In the genomic region with DNA sequence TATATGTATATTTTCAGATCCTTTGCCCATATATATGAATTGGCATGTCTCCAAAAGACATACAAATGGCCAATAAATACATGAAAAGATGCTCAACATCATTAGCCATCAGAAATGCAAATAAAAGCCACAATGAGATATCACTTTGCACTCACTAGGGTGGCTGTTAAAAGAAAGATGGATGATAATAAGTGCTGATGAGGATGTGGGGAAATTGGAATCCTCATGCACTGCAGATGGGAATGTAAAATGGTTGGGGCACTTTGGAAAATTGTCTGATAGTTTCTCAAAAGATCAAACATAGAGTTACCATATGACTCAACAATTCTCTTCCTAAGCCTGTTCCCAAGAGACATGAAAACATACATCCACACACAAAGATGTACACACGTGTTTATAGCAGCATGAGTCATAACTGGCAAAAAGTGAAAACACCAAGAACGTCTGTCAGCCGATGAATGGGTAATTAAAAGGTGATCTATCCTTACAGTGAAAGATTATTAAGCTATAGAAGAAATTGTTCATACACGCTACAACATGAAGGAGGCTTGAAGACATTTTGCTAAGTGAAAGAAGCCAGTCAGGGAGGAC, we compare ENCODE assay signal across 23 cellular contexts. TPM values are rescaled to one million over a fixed set of nuclear protein-coding genes. Genes with fewer than 3 reads are reported as not detected.
DNase-seq lines count a peak whose midpoint lies in the region; ATAC-seq, FAIRE-seq and TF ChIP-seq lines count a peak whose summit lies in the region.
"Had no signal": no experiment of that assay in that cellular context is flagged by ENCODE, and none has a peak within 500 bp of the region (broad histone marks: within the 10 kb centered on the region; RNA-seq: fewer than 3 reads in every experiment).

No MANE protein-coding gene starts in this region.

- H2AFZ ChIP-seq in K562 (ENCODE audit: low read depth, low read length) (no peak overlapping the region), keratinocyte (ENCODE audit: control insufficient read depth, low read length) (peak overlapping the region; percentile 29)

- H3K79me2 ChIP-seq in K562 (ENCODE audit: control insufficient read depth, insufficient read depth, low read length), result no peaks in the 10 kb centered on the region
- H3K79me2 ChIP-seq in keratinocyte (ENCODE audit: control insufficient read depth, insufficient read depth, low read length), result no peaks in the 10 kb centered on the region

- ATAC-seq in K562, result no peak
- no peak for ATAC-seq in GM18498 (IDR thresholded peaks at IDR 0.05; ENCODE audit: unreplicated experiment)

- POLR2A ChIA-PET in K562 (lab: Yijun Ruan, JAX), result no interaction called here

- no peak for TF ChIP-seq CTCF in K562 (IDR thresholded peaks at IDR 0.05 in 2 of 3, conservative IDR thresholded peaks at IDR 0.05 in 1 of 3; ENCODE audit: insufficient read depth in 2 of 3, low read depth in 1 of 3, low read length in 3 of 3)
- no peak for TF ChIP-seq CTCF in keratinocyte (optimal IDR thresholded peaks at IDR 0.05 in 1 of 3, IDR thresholded peaks at IDR 0.05 in 1 of 3, conservative IDR thresholded peaks at IDR 0.05 in 1 of 3; ENCODE audit: extremely low read depth in 1 of 3, insufficient read depth in 2 of 3, low read length in 3 of 3)

- H4K20me1 ChIP-seq in K562 (replicated peaks; ENCODE audit: control insufficient read depth, insufficient read depth, low read length) (no peaks in the 10 kb centered on the region), keratinocyte (ENCODE audit: control insufficient read depth, extremely low read depth, insufficient read depth, low read length) (no peaks in the 10 kb centered on the region)

- intact Hi-C loops in K562 (cut with micrococcal nuclease), result no loop called here

- H3K4me3 ChIP-seq in K562 (no peak overlapping the region), keratinocyte (ENCODE audit: control insufficient read depth in 2 of 3, extremely low read depth in 1 of 3, insufficient read depth in 2 of 3, low read depth in 1 of 3, low read length in 3 of 3) (no peak overlapping the region)

- H3K9ac ChIP-seq in K562 (ENCODE audit: insufficient read depth in 1 of 2, low read depth in 2 of 2, low read length in 2 of 2) (no peak overlapping the region), keratinocyte (ENCODE audit: control insufficient read depth, extremely low read depth, insufficient read depth, low read length) (no peak overlapping the region)

- peak; percentile 26 for FAIRE-seq in HTR-8/SVneo (lab: Jason Lieb, UNC)
- FAIRE-seq in K562 (lab: Jason Lieb, UNC), result no peak
- peak; percentile 39 for FAIRE-seq in keratinocyte (lab: Jason Lieb, UNC)
- FAIRE-seq: GM19239, H1 had no signal

- H3K36me3 ChIP-seq in K562 (ENCODE audit: control insufficient read depth, insufficient read depth, low read length), result no peaks in the 10 kb centered on the region
- H3K36me3 ChIP-seq in keratinocyte (ENCODE audit: control insufficient read depth in 2 of 2, extremely low read depth in 1 of 2, insufficient read depth in 2 of 2, low read length in 2 of 2), result no peaks in the 10 kb centered on the region

- dilution Hi-C loops in keratinocyte (cut with MboI; ENCODE audit: extremely low pct_ligation_motif_present, low sequenced_read_pairs), result no loop called here

- TF ChIP-seq RAD21 in K562 (CRISPR knock-in tag; conservative IDR thresholded peaks at IDR 0.05 in 1 of 2, IDR thresholded peaks at IDR 0.05 in 1 of 2), result no peak

- H3K27me3 ChIP-seq in K562 (ENCODE audit: control insufficient read depth in 2 of 2, insufficient read depth in 2 of 2, low read length in 2 of 2), result no peaks in the 10 kb centered on the region
- no peaks in the 10 kb centered on the region for H3K27me3 ChIP-seq in keratinocyte (ENCODE audit: control insufficient read depth, extremely low read depth, insufficient read depth, low read length)

- no peak for TF ChIP-seq EP300 in K562 (IDR thresholded peaks at IDR 0.05; ENCODE audit: low read length)

- BruUV-seq in K562 (replicated peaks; lab: Mats Ljungman, UMichigan), result no TSS peak

- H3K9me3 ChIP-seq in K562 (replicated peaks; ENCODE audit: control insufficient read depth, insufficient read depth, low read depth, low read length) (no peaks in the 10 kb centered on the region), keratinocyte (ENCODE audit: control insufficient read depth, low read depth, low read length) (no peaks in the 10 kb centered on the region)
- H3K9me3 ChIP-seq: Caco-2 had no signal

- no peak for TF ChIP-seq POLR2A in K562 (conservative IDR thresholded peaks at IDR 0.05)

- 0% methylated on average over 4 of the region's 4 CpGs for WGBS in K562 (ENCODE audit: insufficient coverage, low coverage, missing lambda C conversion rate)

- H3K9me1 ChIP-seq in K562 (ENCODE audit: control insufficient read depth, insufficient read depth, low read length) (no peaks in the 10 kb centered on the region), keratinocyte (ENCODE audit: control insufficient read depth, extremely low read depth, insufficient read depth, low read length) (no peaks in the 10 kb centered on the region)

- in situ Hi-C loops in K562 (cut with MboI), result no loop called here

- CTCF ChIA-PET in K562 (lab: Yijun Ruan, JAX; ENCODE audit: low intra/inter-chr PET ratio), result no interaction called here

- no peak overlapping the region for H3K27ac ChIP-seq in K562 (ENCODE audit: extremely low read depth, low read depth, low read length)
- H3K27ac ChIP-seq in keratinocyte (ENCODE audit: control insufficient read depth, insufficient read depth, low read length), result peak overlapping the region; percentile 8

- DNase-seq in ELR (ENCODE audit: low read depth), result peak; percentile 17
- DNase-seq in HTR-8/SVneo (ENCODE audit: insufficient read length, low spot score), result no peak
- no peak for DNase-seq in K562 (ENCODE audit: extremely low read depth in 1 of 4, low spot score in 3 of 4)
- peak; percentile 52 for DNase-seq in keratinocyte (ENCODE audit: low read depth, low spot score)
- DNase-seq in COR-L47 (lab: John Stamatoyannopoulos, UW), result no peak
- no peak for DNase-seq in midbrain (lab: John Stamatoyannopoulos, UW)
- DNase-seq: Caco-2; CD4-positive, CD25-positive, alpha-beta regulatory T cell; DMS 273 treated with DMSO at 0.1 percent for 48 hours; GDM1; KG1; MV-4-11; NCI-H1105 treated with DMSO at 0.1 percent for 48 hours; NCI-H1694; NCI-H2081 treated with DMSO at 0.1 percent for 48 hours; NCI-H2171 treated with DMSO at 0.1 percent for 48 hours; NCI-H524 treated with DMSO at 0.1 percent for 48 hours; SHP77 had no signal

- peaks cover 0 to 4% of the 10 kb centered on the region in 2 experiments; a peak in 1 of 5 replicates for H3K4me1 ChIP-seq in K562 (replicated peaks in 1 of 2; ENCODE audit: control insufficient read depth in 2 of 2, insufficient read depth in 2 of 2, low read length in 2 of 2)
- H3K4me1 ChIP-seq in keratinocyte (ENCODE audit: control insufficient read depth, extremely low read depth, insufficient read depth, low read length), result peaks cover 11% of the 10 kb centered on the region
- H3K4me1 ChIP-seq: Caco-2 had no signal

- no peak overlapping the region for H3K4me2 ChIP-seq in K562 (ENCODE audit: insufficient read depth, low read length)
- peak overlapping the region; percentile 23 for H3K4me2 ChIP-seq in keratinocyte (ENCODE audit: control insufficient read depth, extremely low read depth, insufficient read depth, low read depth, low read length)

RNA-seq across cellular contexts. Expression of gene NGEF, which starts 19.7 kb away (rescaled TPM):
- total RNA-seq in K562 (2011; cell fraction: chromatin; rRNA removed; ENCODE audit: low replicate concordance), result 0.37 TPM in 1 of 2 replicates, not detected in the other
- total RNA-seq in K562 (2011; cell fraction: nucleolus; rRNA removed), result not detected in 2 replicates
- not detected in 2 replicates for total RNA-seq in K562 (2011; cell fraction: nucleoplasm; rRNA removed)
- not detected in 2 replicates for total RNA-seq in K562 (2014; rRNA removed)
- total RNA-seq in K562 (2014; rRNA removed; fragmentation: Illumina TruSeq; extraction: Trizol), result not detected in 2 replicates
- not detected in 2 replicates for total RNA-seq in K562 (2015; rRNA removed; fragmentation: Illumina TruSeq; extraction: Trizol)
- 0.09 and 0.11 TPM in 2 replicates for total RNA-seq in K562 (2021)
- 0.12 and 0.17 TPM in 2 replicates for polyA plus RNA-seq in K562 (2011; rRNA removed)
- 0.06 and 0.10 TPM in 2 replicates for polyA plus RNA-seq in K562 (2011; cell fraction: cytosol; rRNA removed)
- 0.32 and 0.51 TPM in 2 replicates for polyA plus RNA-seq in K562 (2011; cell fraction: nucleus; rRNA removed)
- polyA plus RNA-seq in K562 (2012), result 0.20 and 0.28 TPM in 2 replicates
- polyA plus RNA-seq in K562 (2014; fragmentation: Illumina TruSeq; extraction: Trizol), result 0.07 TPM in 1 of 2 replicates, not detected in the other
- polyA plus RNA-seq in K562 (2014; fragmentation: Nextera tagmentation; extraction: Ambion mirVana), result not detected
- polyA plus RNA-seq in K562 (2014; rRNA removed), result 0.08 TPM in 1 of 2 replicates, not detected in the other
- 0.63 TPM in 1 of 2 replicates, not detected in the other for polyA minus RNA-seq in K562 (2011; rRNA and poly(A)+ RNA removed)
- polyA minus RNA-seq in K562 (2011; cell fraction: cytosol; rRNA and poly(A)+ RNA removed), result not detected in 2 replicates
- polyA minus RNA-seq in K562 (2011; cell fraction: nucleus; rRNA and poly(A)+ RNA removed), result not detected in 2 replicates
- polyA plus RNA-seq in keratinocyte, result 0.03 to 0.17 TPM (median 0.13 TPM) in 3 replicates
- polyA plus RNA-seq in keratinocyte (2011; ENCODE audit: low read depth), result 0.89 TPM
- 0.08 TPM in 1 of 2 replicates, not detected in the other for polyA plus RNA-seq in keratinocyte (2011; cell fraction: cytosol; rRNA removed)
- not detected in 2 replicates for polyA plus RNA-seq in keratinocyte (2011; cell fraction: nucleus; rRNA removed)
- 0.13 and 1.0 TPM in 2 replicates for polyA plus RNA-seq in keratinocyte (2012; ENCODE audit: low replicate concordance)
- polyA minus RNA-seq in keratinocyte, result 0.40 TPM in 1 of 3 replicates, not detected in the others
- not detected for polyA minus RNA-seq in keratinocyte (2011; cell fraction: cytosol; rRNA and poly(A)+ RNA removed)
- polyA minus RNA-seq in keratinocyte (2011; cell fraction: nucleus; rRNA and poly(A)+ RNA removed), result not detected in 2 replicates
- total RNA-seq: CD4-positive, CD25-positive, alpha-beta regulatory T cell; T-helper 2 cell treated with Interferon-gamma antibody and Interleukin-4, amounts not matched to agents 100 ng/mL and 5 ng/mL, for 36 hours had no signal

RNA-seq across cellular contexts. Expression of gene NEU2, which starts 39.1 kb away (rescaled TPM):
- not detected in 2 replicates for total RNA-seq in K562 (2011; cell fraction: chromatin; rRNA removed; ENCODE audit: low replicate concordance)
- not detected in 2 replicates for total RNA-seq in K562 (2011; cell fraction: nucleolus; rRNA removed)
- not detected in 2 replicates for total RNA-seq in K562 (2011; cell fraction: nucleoplasm; rRNA removed)
- not detected in 2 replicates for total RNA-seq in K562 (2014; rRNA removed)
- not detected in 2 replicates for total RNA-seq in K562 (2014; rRNA removed; fragmentation: Illumina TruSeq; extraction: Trizol)
- total RNA-seq in K562 (2015; rRNA removed; fragmentation: Illumina TruSeq; extraction: Trizol), result not detected in 2 replicates
- total RNA-seq in K562 (2021), result not detected in 2 replicates
- not detected in 2 replicates for polyA plus RNA-seq in K562 (2011; rRNA removed)
- polyA plus RNA-seq in K562 (2011; cell fraction: cytosol; rRNA removed), result not detected in 2 replicates
- polyA plus RNA-seq in K562 (2011; cell fraction: nucleus; rRNA removed), result not detected in 2 replicates
- not detected in 2 replicates for polyA plus RNA-seq in K562 (2012)
- not detected in 2 replicates for polyA plus RNA-seq in K562 (2014; fragmentation: Illumina TruSeq; extraction: Trizol)
- polyA plus RNA-seq in K562 (2014; fragmentation: Nextera tagmentation; extraction: Ambion mirVana), result not detected
- not detected in 2 replicates for polyA plus RNA-seq in K562 (2014; rRNA removed)
- polyA minus RNA-seq in K562 (2011; rRNA and poly(A)+ RNA removed), result not detected in 2 replicates
- not detected in 2 replicates for polyA minus RNA-seq in K562 (2011; cell fraction: cytosol; rRNA and poly(A)+ RNA removed)
- polyA minus RNA-seq in K562 (2011; cell fraction: nucleus; rRNA and poly(A)+ RNA removed), result not detected in 2 replicates
- not detected in 3 replicates for polyA plus RNA-seq in keratinocyte
- not detected for polyA plus RNA-seq in keratinocyte (2011; ENCODE audit: low read depth)
- polyA plus RNA-seq in keratinocyte (2011; cell fraction: cytosol; rRNA removed), result not detected in 2 replicates
- polyA plus RNA-seq in keratinocyte (2011; cell fraction: nucleus; rRNA removed), result not detected in 2 replicates
- 0.34 TPM in 1 of 2 replicates, not detected in the other for polyA plus RNA-seq in keratinocyte (2012; ENCODE audit: low replicate concordance)
- polyA minus RNA-seq in keratinocyte, result not detected in 3 replicates
- polyA minus RNA-seq in keratinocyte (2011; cell fraction: cytosol; rRNA and poly(A)+ RNA removed), result not detected
- not detected in 2 replicates for polyA minus RNA-seq in keratinocyte (2011; cell fraction: nucleus; rRNA and poly(A)+ RNA removed)
- total RNA-seq: Caco-2; CD4-positive, CD25-positive, alpha-beta regulatory T cell; H1; T-helper 2 cell treated with Interferon-gamma antibody and Interleukin-4, amounts not matched to agents 100 ng/mL and 5 ng/mL, for 36 hours had no signal
- polyA plus RNA-seq: BJ; CD4-positive, CD25-positive, alpha-beta regulatory T cell had no signal

Comparison
In these comparisons a context has a peak if more than half of its experiments do, and no peak if none do; other contexts are left out.
1. DNase-seq: peak in ELR (single experiment) and keratinocyte (single experiment); none in HTR-8/SVneo (single experiment), K562 (0 of 4), COR-L47 (single experiment) and midbrain (single experiment).